Comparison of ENCODE assay signal across 9 cellular contexts in genomic region chr5:142319560-142320426, GRCh38. TPM values are rescaled to one million over a fixed set of nuclear protein-coding genes. Genes with fewer than 3 reads are reported as not detected.
DNase-seq lines count a peak whose midpoint lies in the region; ATAC-seq and TF ChIP-seq lines count a peak whose summit lies in the region.
"Had no signal": no experiment of that assay in that cellular context is flagged by ENCODE, and none has a peak within 500 bp of the region (broad histone marks: within the 10 kb centered on the region; RNA-seq: fewer than 3 reads in every experiment).

No MANE protein-coding gene starts in this region.

- H3K4me3 ChIP-seq in DND-41 (ENCODE audit: low read depth in 1 of 2, low read length in 2 of 2) (no peak overlapping the region), SJSA1 (no peak overlapping the region), fibroblast of villous mesenchyme (ENCODE audit: low read depth, low read length) (peak overlapping the region; percentile 44), osteoblast (ENCODE audit: insufficient read depth, low read length) (peak overlapping the region; percentile 58)

- H3K27ac ChIP-seq in DND-41 (ENCODE audit: low read length) = peak overlapping the region; percentile 73
- 0 out of 2 replicates have a peak overlapping the region, but pooled peaks have one; percentile 16 for H3K27ac ChIP-seq in SJSA1
- peak overlapping the region; percentile 66 for H3K27ac ChIP-seq in osteoblast (ENCODE audit: low read depth, low read length)

- H3K27me3 ChIP-seq in DND-41 (ENCODE audit: insufficient read depth, low read length, poor library complexity) = no peaks in the 10 kb centered on the region
- H3K27me3 ChIP-seq in SJSA1 (replicated peaks) = no peaks in the 10 kb centered on the region
- H3K27me3 ChIP-seq in osteoblast (ENCODE audit: insufficient read depth, low read length) = no peaks in the 10 kb centered on the region

- peaks cover 51% of the 10 kb centered on the region for H3K4me1 ChIP-seq in DND-41 (ENCODE audit: insufficient read depth, low read length)
- H3K4me1 ChIP-seq in SJSA1 (replicated peaks) = peaks cover 82% of the 10 kb centered on the region
- H3K4me1 ChIP-seq in osteoblast (ENCODE audit: insufficient read depth, low read length) = peaks cover 76% of the 10 kb centered on the region

- H3K9me3 ChIP-seq in DND-41 (ENCODE audit: insufficient read depth, low read length, severe bottlenecking) (no peaks in the 10 kb centered on the region), SJSA1 (replicated peaks) (no peaks in the 10 kb centered on the region), osteoblast (ENCODE audit: low read depth, low read length) (no peaks in the 10 kb centered on the region)

- H3K79me2 ChIP-seq in DND-41 (ENCODE audit: insufficient read depth, low read length) (no peaks in the 10 kb centered on the region), osteoblast (ENCODE audit: insufficient read depth, low read length) (peaks cover 100% of the 10 kb centered on the region)

- DNase-seq in DND-41 (peak; percentile 59), SJSA1 (ENCODE audit: low read depth in 1 of 2, low spot score in 2 of 2) (no peak), fibroblast of villous mesenchyme (ENCODE audit: low read depth) (no peak), osteoblast (ENCODE audit: insufficient read length, low spot score, missing footprints) (no peak), amniotic stem cell (lab: John Stamatoyannopoulos, UW) (no peak), Kasumi-1 (lab: John Stamatoyannopoulos, UW) (no peak), GDM1 (lab: John Stamatoyannopoulos, UW) (no peak)
- no peak for DNase-seq in NK-92 treated with Interleukin-12 subunit alpha and Interleukin-12 subunit beta, amount 100 ng/mL, for 24 hours (lab: John Stamatoyannopoulos, UW)
- DNase-seq: T1000 had no signal

- ATAC-seq in DND-41 (ENCODE audit: insufficient read depth, low read depth) = peak; percentile 66

- peak overlapping the region; percentile 32 for H3K9ac ChIP-seq in DND-41 (ENCODE audit: low read depth, low read length)

- peak overlapping the region; percentile 38 for H3K4me2 ChIP-seq in DND-41 (ENCODE audit: insufficient read depth, low read length)
- H3K4me2 ChIP-seq in osteoblast (ENCODE audit: insufficient read depth, low read length) = peak overlapping the region; percentile 73

- 0 out of 2 replicates have a peak, but pooled peaks cover 2% of the 10 kb centered on the region for H4K20me1 ChIP-seq in DND-41 (ENCODE audit: insufficient read depth, low read length)
- peaks cover 69% of the 10 kb centered on the region for H4K20me1 ChIP-seq in osteoblast (ENCODE audit: insufficient read depth, low read length)

- no peak overlapping the region for H2AFZ ChIP-seq in DND-41 (ENCODE audit: low read depth, low read length)
- H2AFZ ChIP-seq in osteoblast (ENCODE audit: low read length) = no peak overlapping the region

- TF ChIP-seq CTCF in DND-41 (IDR thresholded peaks at IDR 0.05; ENCODE audit: borderline replicate concordance, extremely low read depth, low read length, poor library complexity, severe bottlenecking) (no peak), fibroblast of villous mesenchyme (IDR thresholded peaks at IDR 0.05; ENCODE audit: insufficient read depth, low read depth, low read length) (no peak), osteoblast (IDR thresholded peaks at IDR 0.05; ENCODE audit: extremely low read depth, low read depth, low read length) (no peak)

- H3K36me3 ChIP-seq in DND-41 (ENCODE audit: insufficient read depth, low read length) (no peaks in the 10 kb centered on the region), SJSA1 (peaks cover 95% of the 10 kb centered on the region), osteoblast (ENCODE audit: insufficient read depth, low read length) (peaks cover 8% of the 10 kb centered on the region)

RNA-seq across cellular contexts. Expression of gene SPRY4, which starts 5.0 kb away (rescaled TPM):
- 40.5 and 44.5 TPM in 2 replicates for total RNA-seq in SJSA1 (2014; rRNA removed; shearing (Covaris generic))
- total RNA-seq in fibroblast of villous mesenchyme (22.9 and 23.2 TPM in 2 replicates), osteoblast (5.4 and 5.9 TPM in 2 replicates)

Comparison
In these comparisons a context has a peak if more than half of its experiments do, and no peak if none do; other contexts are left out.
1. H3K27ac ChIP-seq: peak in every context shown above with its lines; median percentile 73 in DND-41; 66 in osteoblast; 16 in SJSA1.
2. H3K4me3 ChIP-seq: peak in fibroblast of villous mesenchyme (single experiment) and osteoblast (single experiment); none in DND-41 (0 of 2) and SJSA1 (single experiment).